28 cellular contexts compared by ENCODE assay signal in the genomic region with DNA sequence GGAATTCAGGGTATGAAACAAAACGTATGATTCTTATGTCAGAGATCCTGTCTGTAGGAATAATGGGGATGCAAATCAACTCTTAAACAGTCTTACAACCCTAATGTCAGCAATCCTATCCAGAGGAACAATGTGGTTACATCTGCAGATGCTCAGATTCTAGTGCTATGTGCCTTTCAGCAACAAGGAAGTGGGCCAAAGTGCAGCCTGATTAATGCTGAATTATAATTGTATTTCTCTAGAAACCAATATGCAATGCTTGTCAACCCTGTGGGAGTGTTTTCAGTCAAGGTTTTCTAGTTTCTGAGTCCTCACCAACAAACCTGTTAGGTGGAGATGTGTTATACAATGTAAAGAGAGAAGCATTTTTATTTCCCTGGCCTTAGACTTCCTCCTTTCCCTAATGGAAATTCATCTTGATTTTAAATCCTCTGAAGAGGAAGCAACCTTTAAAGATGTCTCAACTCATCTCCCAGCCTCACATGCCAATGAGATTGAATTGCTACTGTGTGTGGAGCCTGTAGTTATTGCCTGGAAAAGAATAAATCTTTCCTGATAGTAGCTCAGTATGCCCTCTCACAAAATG. TPM values are rescaled to one million over a fixed set of nuclear protein-coding genes. Genes with fewer than 3 reads are reported as not detected.
DNase-seq lines count a peak whose midpoint lies in the region; ATAC-seq and TF ChIP-seq lines count a peak whose summit lies in the region.
"Had no signal": no experiment of that assay in that cellular context is flagged by ENCODE, and none has a peak within 500 bp of the region (broad histone marks: within the 10 kb centered on the region; RNA-seq: fewer than 3 reads in every experiment).

No MANE protein-coding gene starts in this region.

- BruUV-seq in mammary epithelial cell (replicated peaks; lab: Mats Ljungman, UMichigan) = no TSS peak
- no TSS peak for BruUV-seq in MCF 10A (replicated peaks; lab: Mats Ljungman, UMichigan)
- BruUV-seq in Calu3 (replicated peaks; lab: Mats Ljungman, UMichigan) = no TSS peak

- in situ Hi-C loops in mammary epithelial cell (cut with MboI; ENCODE audit: low sequenced_read_pairs in 2 of 2) = loop anchor here in 1 of 2 donors (25.0 kb wide), 1 partner anchor 91 kb away; no protein-coding TSS in a partner anchor

- DNase-seq in mammary epithelial cell (no peak), MCF 10A (ENCODE audit: unreplicated experiment) (no peak), SKM-1 (lab: John Stamatoyannopoulos, UW; ENCODE audit: unreplicated experiment) (peak; percentile 35), fibroblast of mammary gland (ENCODE audit: low read depth) (peak; percentile 30), Calu3 (no peak), GM19238 (ENCODE audit: insufficient read length, low spot score) (no peak)
- no peak for DNase-seq in activated naive CD4-positive, alpha-beta T cell treated with anti-CD3 and anti-CD28 coated beads, Interleukin-2, amount 50 U/mL, for 72 hours (ENCODE audit: low spot score in 2 of 2)
- DNase-seq: activated CD4-positive, alpha-beta T cell treated with anti-CD3 and anti-CD28 coated beads for 4 hours; activated naive CD4-positive, alpha-beta T cell treated with Interleukin-2 at 50 U/mL for 16 hours; activated T-cell treated with anti-CD3 and anti-CD28 coated beads, Interleukin-2, amount 50 U/mL, for 4 hours; amygdala; CD8-positive, alpha-beta memory T cell; KBM-7; kidney; lower lobe of right lung; NCI-H1092; NCI-H1930; NCI-H2227 treated with DMSO at 0.1 percent for 48 hours; NCI-H526 treated with DMSO at 0.1 percent for 48 hours; ovary; SJCRH30; tibial artery had no signal

- dilution Hi-C loops in mammary epithelial cell (cut with HindIII; ENCODE audit: low sequenced_read_pairs) = no loop called here

- no peaks in the 10 kb centered on the region for H3K79me2 ChIP-seq in mammary epithelial cell (ENCODE audit: insufficient read depth, low read length)

- peaks cover 12% of the 10 kb centered on the region for H3K4me1 Mint-ChIP-seq in MCF 10A (ENCODE audit: insufficient read depth, unreplicated experiment)
- peaks cover 44% of the 10 kb centered on the region for H3K4me1 Mint-ChIP-seq in Calu3 (ENCODE audit: low read depth, unreplicated experiment)

- H3K4me1 ChIP-seq in mammary epithelial cell (ENCODE audit: insufficient read depth, low read length) = peaks cover 15% of the 10 kb centered on the region
- H3K4me1 ChIP-seq: tibial artery had no signal

- no peak overlapping the region for H3K27ac ChIP-seq in mammary epithelial cell (ENCODE audit: insufficient read depth, low read depth, low read length)
- H3K27ac ChIP-seq: lower lobe of right lung, ovary, SJCRH30, skin epidermis, tibial artery had no signal

- intact Hi-C loops in mammary epithelial cell (cut with micrococcal nuclease) = no loop called here
- intact Hi-C loops in MCF 10A (cut with micrococcal nuclease) = no loop called here
- intact Hi-C loops in Calu3 (cut with micrococcal nuclease; ENCODE audit: unreplicated experiment) = no loop called here

- POLR2A ChIA-PET in MCF 10A (lab: Yijun Ruan, JAX) = interaction anchor here (1.0 to 2.6 kb wide), 6 partner anchors 15 to 81 kb away, joined by 3 to 10 read pairs (median 4); partner anchors contain the start of gene TMEM123

- no peaks in the 10 kb centered on the region for H3K36me3 Mint-ChIP-seq in MCF 10A (ENCODE audit: insufficient read depth, unreplicated experiment)
- peaks cover 0 to 6% of the 10 kb centered on the region in 2 donors for H3K36me3 Mint-ChIP-seq in activated naive CD4-positive, alpha-beta T cell treated with anti-CD3 and anti-CD28 coated beads, Interleukin-2, amount 50 U/mL, for 72 hours
- H3K36me3 Mint-ChIP-seq in Calu3 (ENCODE audit: insufficient read depth, unreplicated experiment) = peaks cover 4% of the 10 kb centered on the region
- H3K36me3 Mint-ChIP-seq: CD8-positive, alpha-beta memory T cell had no signal

- ATAC-seq in activated naive CD4-positive, alpha-beta T cell treated with anti-CD3 and anti-CD28 coated beads, Interleukin-2, amount 50 U/mL, for 72 hours = no peak
- no peak for ATAC-seq in HG03571 (IDR thresholded peaks at IDR 0.05; ENCODE audit: unreplicated experiment)
- ATAC-seq: activated T-cell treated with anti-CD3 and anti-CD28 coated beads, Interleukin-2, amount 50 U/mL, for 4 hours; lower lobe of right lung had no signal

- H3K27me3 ChIP-seq in mammary epithelial cell (ENCODE audit: insufficient read depth, low read length) = no peaks in the 10 kb centered on the region
- H3K27me3 ChIP-seq: ovary, SJCRH30, tibial artery had no signal

- peak overlapping the region; percentile 20 for H2AFZ ChIP-seq in mammary epithelial cell (ENCODE audit: low read depth, low read length)

- no peaks in the 10 kb centered on the region for H3K36me3 ChIP-seq in mammary epithelial cell (ENCODE audit: insufficient read depth, low read length)
- H3K36me3 ChIP-seq: HAP-1, lower lobe of right lung, ovary, SJCRH30, tibial artery had no signal

- H3K9ac ChIP-seq in mammary epithelial cell (ENCODE audit: insufficient read depth, low read length) = no peak overlapping the region

- H3K4me3 ChIP-seq in mammary epithelial cell (replicated peaks in 1 of 3; ENCODE audit: insufficient read depth in 1 of 3, low read depth in 2 of 3, low read length in 3 of 3) (no peak overlapping the region), fibroblast of mammary gland (ENCODE audit: control insufficient read depth, low read depth, low read length) (no peak overlapping the region)
- H3K4me3 ChIP-seq: HAP-1, lower lobe of right lung, ovary, SJCRH30, skin epidermis, tibial artery had no signal

- H3K9me3 ChIP-seq in mammary epithelial cell (replicated peaks; ENCODE audit: insufficient read depth, low read length) = no peaks in the 10 kb centered on the region
- H3K9me3 ChIP-seq: HAP-1, lower lobe of right lung, ovary, SJCRH30, tibial artery had no signal

- H3K27ac Mint-ChIP-seq in MCF 10A (ENCODE audit: low read depth, unreplicated experiment) (no peak overlapping the region), Calu3 (ENCODE audit: unreplicated experiment) (no peak overlapping the region)
- no peak overlapping the region for H3K27ac Mint-ChIP-seq in activated naive CD4-positive, alpha-beta T cell treated with anti-CD3 and anti-CD28 coated beads, Interleukin-2, amount 50 U/mL, for 72 hours
- H3K27ac Mint-ChIP-seq: T-helper 1 cell treated with Interleukin-12 subunit alpha and Interleukin-12 subunit beta and Interleukin-4 antibody, amounts not matched to agents 30 μg/mL and 1 μg/mL, for 36 hours had no signal

- H4K20me1 ChIP-seq in mammary epithelial cell (ENCODE audit: insufficient read depth, low read length) = no peaks in the 10 kb centered on the region

- 86% methylated on average over 1 of the region's 1 CpG for WGBS in mammary epithelial cell (ENCODE audit: low coverage, missing lambda C conversion rate)

- TF ChIP-seq CTCF in mammary epithelial cell (conservative IDR thresholded peaks at IDR 0.05 in 1 of 2, IDR thresholded peaks at IDR 0.05 in 1 of 2; ENCODE audit: extremely low read depth in 1 of 2, insufficient read depth in 1 of 2, low read depth in 1 of 2, low read length in 2 of 2) (no peak), MCF 10A (IDR thresholded peaks at IDR 0.05; ENCODE audit: unreplicated experiment) (no peak), fibroblast of mammary gland (conservative IDR thresholded peaks at IDR 0.05; ENCODE audit: control insufficient read depth, insufficient read depth, low read depth, low read length) (no peak), Calu3 (IDR thresholded peaks at IDR 0.05; ENCODE audit: unreplicated experiment) (no peak)

- H3K27me3 Mint-ChIP-seq in MCF 10A (ENCODE audit: insufficient read depth, unreplicated experiment) = no peaks in the 10 kb centered on the region
- H3K27me3 Mint-ChIP-seq in Calu3 (ENCODE audit: unreplicated experiment) = no peaks in the 10 kb centered on the region
- H3K27me3 Mint-ChIP-seq: CD8-positive, alpha-beta memory T cell had no signal

- no peak overlapping the region for H3K4me2 ChIP-seq in mammary epithelial cell (ENCODE audit: insufficient read depth, low read depth, low read length)

- CTCF ChIA-PET in mammary epithelial cell (lab: Charles Lee; ENCODE audit: low non-redundant PET) (interaction anchor here (0.6 kb wide), 1 partner anchor 72 kb away, joined by 9 read pairs; no protein-coding TSS in a partner anchor), MCF 10A (lab: Yijun Ruan, JAX) (interaction anchor here (0.6 to 2.2 kb wide), 4 partner anchors 14 to 133 kb away, joined by 3 to 6 read pairs (median 5); no protein-coding TSS in a partner anchor), Calu3 (lab: Charles Lee) (no interaction called here)

- H3K4me3 Mint-ChIP-seq in MCF 10A (ENCODE audit: unreplicated experiment) (no peak overlapping the region), Calu3 (ENCODE audit: low read depth, unreplicated experiment) (no peak overlapping the region)
- H3K4me3 Mint-ChIP-seq: activated T-cell treated with anti-CD3 and anti-CD28 coated beads, Interleukin-2, amount 50 U/mL, for 4 hours; CD8-positive, alpha-beta memory T cell; T-helper 1 cell treated with Interleukin-12 subunit alpha and Interleukin-12 subunit beta and Interleukin-4 antibody, amounts not matched to agents 30 μg/mL and 1 μg/mL, for 36 hours had no signal

- H3K9me3 Mint-ChIP-seq in MCF 10A (ENCODE audit: unreplicated experiment) (no peaks in the 10 kb centered on the region), Calu3 (ENCODE audit: low read depth, unreplicated experiment) (no peaks in the 10 kb centered on the region)
- H3K9me3 Mint-ChIP-seq in activated naive CD4-positive, alpha-beta T cell treated with anti-CD3 and anti-CD28 coated beads, Interleukin-2, amount 50 U/mL, for 72 hours = no peaks in the 10 kb centered on the region
- H3K9me3 Mint-ChIP-seq: activated T-cell treated with anti-CD3 and anti-CD28 coated beads, Interleukin-2, amount 50 U/mL, for 4 hours; CD8-positive, alpha-beta memory T cell; T-helper 1 cell treated with Interleukin-12 subunit alpha and Interleukin-12 subunit beta and Interleukin-4 antibody, amounts not matched to agents 30 μg/mL and 1 μg/mL, for 36 hours had no signal

RNA-seq across cellular contexts. Expression of gene TMEM123, which starts 26.2 kb away (rescaled TPM):
- total RNA-seq in mammary epithelial cell (100 to 1,000 TPM in 1 of 2 donors, 10 to 100 TPM in 1; 96.9 to 111 TPM), MCF 10A (2022) (134 and 137 TPM in 2 replicates), Calu3 (2022) (204 and 236 TPM in 2 replicates)
- 169 TPM for polyA plus RNA-seq in mammary epithelial cell
- polyA minus RNA-seq in mammary epithelial cell = 63.6 TPM
- total RNA-seq in activated naive CD4-positive, alpha-beta T cell treated with anti-CD3 and anti-CD28 coated beads, Interleukin-2, amount 50 U/mL, for 72 hours = 100 to 1,000 TPM; 193 to 330 TPM

RNA-seq across cellular contexts. Expression of gene MMP7, which starts 51.8 kb away (rescaled TPM):
- total RNA-seq in mammary epithelial cell (10 to 100 TPM in 1 of 2 donors, not detected in 1; 13.8 TPM), MCF 10A (2022) (not detected in 2 replicates), Calu3 (2022) (95.5 and 171 TPM in 2 replicates)
- 3.6 TPM for polyA plus RNA-seq in mammary epithelial cell
- not detected for polyA minus RNA-seq in mammary epithelial cell
- not detected for total RNA-seq in activated naive CD4-positive, alpha-beta T cell treated with anti-CD3 and anti-CD28 coated beads, Interleukin-2, amount 50 U/mL, for 72 hours
- total RNA-seq: CD8-positive, alpha-beta memory T cell; HT1080; SJCRH30 had no signal
- polyA plus RNA-seq: CD8-positive, alpha-beta memory T cell; neural cell had no signal

Comparison
In these comparisons a context has a peak if more than half of its experiments do, and no peak if none do; other contexts are left out.
1. DNase-seq: peak in SKM-1 (single experiment) and fibroblast of mammary gland (single experiment); none in mammary epithelial cell (single experiment), MCF 10A (single experiment), activated naive CD4-positive, alpha-beta T cell treated with anti-CD3 and anti-CD28 coated beads, Interleukin-2, amount 50 U/mL, for 72 hours (0 of 2), Calu3 (single experiment) and GM19238 (single experiment).